In genomic region chr2:677056-677949, GRCh38 we compare ENCODE assay signal across 1 cellular context.
TF ChIP-seq lines count a peak whose summit lies in the region.

Gene TMEM18, minus strand, starts transcription at chr2:677406. Its CDS starts 61 bp downstream, at chr2:677345.

TF ChIP-seq in K562, 482 proteins besides CTCF, POLR2A, EP300 and RAD21 (continued from another document and continues in another):
- TF ChIP-seq, protein P1, sequence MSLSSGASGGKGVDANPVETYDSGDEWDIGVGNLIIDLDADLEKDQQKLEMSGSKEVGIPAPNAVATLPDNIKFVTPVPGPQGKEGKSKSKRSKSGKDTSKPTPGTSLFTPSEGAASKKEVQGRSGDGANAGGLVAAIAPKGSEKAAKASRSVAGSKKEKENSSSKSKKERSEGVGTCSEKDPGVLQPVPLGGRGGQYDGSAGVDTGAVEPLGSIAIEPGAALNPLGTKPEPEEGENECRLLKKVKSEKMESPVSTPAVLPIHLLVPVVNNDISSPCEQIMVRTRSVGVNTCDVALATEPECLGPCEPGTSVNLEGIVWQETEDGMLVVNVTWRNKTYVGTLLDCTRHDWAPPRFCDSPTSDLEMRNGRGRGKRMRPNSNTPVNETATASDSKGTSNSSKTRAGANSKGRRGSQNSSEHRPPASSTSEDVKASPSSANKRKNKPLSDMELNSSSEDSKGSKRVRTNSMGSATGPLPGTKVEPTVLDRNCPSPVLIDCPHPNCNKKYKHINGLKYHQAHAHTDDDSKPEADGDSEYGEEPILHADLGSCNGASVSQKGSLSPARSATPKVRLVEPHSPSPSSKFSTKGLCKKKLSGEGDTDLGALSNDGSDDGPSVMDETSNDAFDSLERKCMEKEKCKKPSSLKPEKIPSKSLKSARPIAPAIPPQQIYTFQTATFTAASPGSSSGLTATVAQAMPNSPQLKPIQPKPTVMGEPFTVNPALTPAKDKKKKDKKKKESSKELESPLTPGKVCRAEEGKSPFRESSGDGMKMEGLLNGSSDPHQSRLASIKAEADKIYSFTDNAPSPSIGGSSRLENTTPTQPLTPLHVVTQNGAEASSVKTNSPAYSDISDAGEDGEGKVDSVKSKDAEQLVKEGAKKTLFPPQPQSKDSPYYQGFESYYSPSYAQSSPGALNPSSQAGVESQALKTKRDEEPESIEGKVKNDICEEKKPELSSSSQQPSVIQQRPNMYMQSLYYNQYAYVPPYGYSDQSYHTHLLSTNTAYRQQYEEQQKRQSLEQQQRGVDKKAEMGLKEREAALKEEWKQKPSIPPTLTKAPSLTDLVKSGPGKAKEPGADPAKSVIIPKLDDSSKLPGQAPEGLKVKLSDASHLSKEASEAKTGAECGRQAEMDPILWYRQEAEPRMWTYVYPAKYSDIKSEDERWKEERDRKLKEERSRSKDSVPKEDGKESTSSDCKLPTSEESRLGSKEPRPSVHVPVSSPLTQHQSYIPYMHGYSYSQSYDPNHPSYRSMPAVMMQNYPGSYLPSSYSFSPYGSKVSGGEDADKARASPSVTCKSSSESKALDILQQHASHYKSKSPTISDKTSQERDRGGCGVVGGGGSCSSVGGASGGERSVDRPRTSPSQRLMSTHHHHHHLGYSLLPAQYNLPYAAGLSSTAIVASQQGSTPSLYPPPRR (CRISPR knock-in tag; IDR thresholded peaks at IDR 0.05; ENCODE audit: borderline replicate concordance): no peak
- TF ChIP-seq ZNF12 (CRISPR knock-in tag; IDR thresholded peaks at IDR 0.05) (no peak), SMAD4 (CRISPR knock-in tag; conservative IDR thresholded peaks at IDR 0.05) (no peak; the same call in 1 of the 2 replicates), EWSR1 (IDR thresholded peaks at IDR 0.05; ENCODE audit: borderline replicate concordance, low read depth, partially characterized antibody) (no peak), MAFG (tag; conservative IDR thresholded peaks at IDR 0.05) (no peak), ZNF444 (CRISPR knock-in tag; IDR thresholded peaks at IDR 0.05) (no peak), NCOA2 (IDR thresholded peaks at IDR 0.05; ENCODE audit: partially characterized antibody in 2 of 2) (peak in 1 of 2 experiments; percentile 77), ZNF212 (CRISPR knock-in tag; IDR thresholded peaks at IDR 0.05) (no peak), CCNT2 (IDR thresholded peaks at IDR 0.05; ENCODE audit: borderline replicate concordance, extremely low read depth, insufficient read length, low read depth, low read length) (peak; percentile 32), RBFOX2 (IDR thresholded peaks at IDR 0.05; ENCODE audit: low read depth, low read length) (peak; percentile 95), TBL1XR1 (IDR thresholded peaks at IDR 0.05; ENCODE audit: low read length in 2 of 2) (0 out of 4 replicates have a peak, but pooled peaks of 1 of the 2 experiments have one; percentile 12), ZNF668 (CRISPR knock-in tag; IDR thresholded peaks at IDR 0.05) (no peak), HIVEP1 (CRISPR knock-in tag; IDR thresholded peaks at IDR 0.05) (no peak), ZNF764 (CRISPR knock-in tag; IDR thresholded peaks at IDR 0.05; ENCODE audit: low read depth) (no peak), ZNF175 (CRISPR knock-in tag; IDR thresholded peaks at IDR 0.05; ENCODE audit: low read depth) (no peak), ZNF184 (CRISPR knock-in tag; IDR thresholded peaks at IDR 0.05) (no peak), PML (IDR thresholded peaks at IDR 0.05; ENCODE audit: low read length) (peak; percentile 80), NCOR1 (IDR thresholded peaks at IDR 0.05) (peak; percentile 46), RNF2 (IDR thresholded peaks at IDR 0.05) (no peak), ZNF785 (CRISPR knock-in tag; IDR thresholded peaks at IDR 0.05) (no peak), DACH1 (IDR thresholded peaks at IDR 0.05; ENCODE audit: partially characterized antibody) (no peak), ZNF354B (CRISPR knock-in tag; IDR thresholded peaks at IDR 0.05) (no peak), TBP (optimal IDR thresholded peaks at IDR 0.05; ENCODE audit: low read depth, low read length) (peak; percentile 93), PURB (CRISPR knock-in tag; IDR thresholded peaks at IDR 0.05; ENCODE audit: low read depth) (no peak), CCAR2 (IDR thresholded peaks at IDR 0.05; ENCODE audit: low read depth, low read length) (no peak), CREB3 (tag; conservative IDR thresholded peaks at IDR 0.05; ENCODE audit: low read depth) (no peak), ZNF23 (CRISPR knock-in tag; IDR thresholded peaks at IDR 0.05) (no peak), TAF9B (IDR thresholded peaks at IDR 0.05; ENCODE audit: partially characterized antibody) (peak; percentile 91), ILF3 (IDR thresholded peaks at IDR 0.05; ENCODE audit: borderline replicate concordance) (no peak), ZNF586 (CRISPR knock-in tag; conservative IDR thresholded peaks at IDR 0.05) (no peak), PATZ1 (CRISPR knock-in tag; IDR thresholded peaks at IDR 0.05; ENCODE audit: borderline replicate concordance) (no peak), GTF2A2 (tag; IDR thresholded peaks at IDR 0.05) (no peak), ELF2 (CRISPR knock-in tag; IDR thresholded peaks at IDR 0.05) (peak; percentile 42; the same call in 1 of the 2 replicates), ZNF263 (CRISPR knock-in tag; IDR thresholded peaks at IDR 0.05; ENCODE audit: borderline replicate concordance) (peak; percentile 90), SMC3 (conservative IDR thresholded peaks at IDR 0.05; ENCODE audit: insufficient read depth, low read depth, low read length) (no peak), ZSCAN29 (IDR thresholded peaks at IDR 0.05) (no peak; the same call in 1 of the 2 replicates), FOXM1 (IDR thresholded peaks at IDR 0.05; ENCODE audit: low read depth) (no peak; the same call in 1 of the 2 replicates), FOXM1 (CRISPR knock-in tag; IDR thresholded peaks at IDR 0.05; ENCODE audit: low read depth) (peak; percentile 73; the same call in 1 of the 2 replicates), CHCHD3 (CRISPR knock-in tag; IDR thresholded peaks at IDR 0.05) (peak; percentile 11; the same call in 1 of the 2 replicates), ZNF589 (CRISPR knock-in tag; IDR thresholded peaks at IDR 0.05; ENCODE audit: low read depth) (no peak), EHMT2 (IDR thresholded peaks at IDR 0.05) (no peak), MTA2 (IDR thresholded peaks at IDR 0.05; ENCODE audit: low read depth) (no peak), SMARCA4 (IDR thresholded peaks at IDR 0.05) (no peak; the same call in 1 of the 2 replicates), ZNF274 (IDR thresholded peaks at IDR 0.05; ENCODE audit: borderline replicate concordance, low read depth, low read length) (no peak), MAFF (IDR thresholded peaks at IDR 0.05; ENCODE audit: low read length) (peak; percentile 86), SRF (CRISPR knock-in tag; IDR thresholded peaks at IDR 0.05) (peak in 1 of 2 experiments; percentile 59; a peak in 1 of 4 replicates), ZNF24 (IDR thresholded peaks at IDR 0.05) (no peak), TEAD1 (CRISPR knock-in tag; IDR thresholded peaks at IDR 0.05) (peak; percentile 4 to 86; a peak in 2 of 4 replicates), RUNX1 (IDR thresholded peaks at IDR 0.05; ENCODE audit: low read depth) (no peak), MECOM (CRISPR knock-in tag; IDR thresholded peaks at IDR 0.05) (no peak), SREBF1 (IDR thresholded peaks at IDR 0.05; ENCODE audit: borderline replicate concordance, low read depth, low read length) (no peak), RAD51 (IDR thresholded peaks at IDR 0.05; ENCODE audit: borderline replicate concordance, low read depth) (no peak), ETS2 (tag; IDR thresholded peaks at IDR 0.05; ENCODE audit: borderline replicate concordance, poor library complexity, severe bottlenecking) (no peak)
- TF ChIP-seq, protein P2, sequence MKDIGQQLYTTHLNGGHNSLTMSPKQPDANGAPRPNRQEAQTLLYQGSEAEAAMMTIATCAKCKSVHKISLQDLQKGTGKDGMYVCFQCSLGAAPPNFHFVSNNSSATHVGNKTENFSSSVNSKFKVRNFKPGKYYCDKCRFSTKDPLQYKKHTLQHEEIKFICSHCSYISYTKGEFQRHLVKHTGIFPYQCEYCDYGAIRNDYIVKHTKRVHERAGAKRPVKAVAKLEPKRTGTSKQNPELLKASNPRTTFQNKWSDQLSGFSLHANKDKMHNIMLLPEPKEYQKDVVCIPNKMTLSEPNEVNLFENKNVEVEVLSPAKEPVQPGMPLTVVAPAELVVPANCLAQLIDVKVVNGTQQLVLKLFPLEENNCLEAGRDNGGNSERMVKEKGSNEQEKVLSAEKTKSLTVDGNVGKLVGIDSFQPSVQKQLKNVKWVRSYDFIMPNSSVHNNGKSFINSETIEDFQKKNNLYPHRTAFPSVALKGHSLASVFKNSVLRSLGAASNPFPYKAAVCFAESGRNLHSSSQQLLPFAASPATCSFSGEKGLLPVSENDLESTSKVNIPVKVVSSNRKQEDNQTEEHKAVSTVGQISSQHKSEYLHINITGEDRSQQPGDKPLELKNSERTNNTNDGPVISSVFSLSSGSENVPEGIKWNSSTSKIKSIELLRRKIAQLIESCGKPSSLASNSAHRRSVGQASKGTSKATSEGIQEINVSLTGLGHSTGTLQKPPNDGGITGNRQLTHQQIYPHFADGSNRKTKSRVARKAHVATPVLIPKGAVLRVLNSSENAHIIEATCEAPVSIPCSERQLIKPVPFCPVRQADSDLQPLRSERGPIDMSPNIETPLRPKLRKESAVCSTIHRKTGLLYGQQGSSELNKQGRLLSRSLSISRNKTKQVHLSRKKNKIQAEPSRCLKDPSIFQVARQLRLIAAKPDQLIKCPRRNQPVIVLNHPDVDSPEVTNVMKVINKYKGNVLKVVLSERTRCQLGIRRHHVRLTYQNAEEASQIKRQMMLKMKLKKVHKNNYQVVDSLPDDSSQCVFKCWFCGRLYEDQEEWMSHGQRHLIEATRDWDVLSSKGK (CRISPR knock-in tag; IDR thresholded peaks at IDR 0.05): no peak
- TF ChIP-seq, protein P3, sequence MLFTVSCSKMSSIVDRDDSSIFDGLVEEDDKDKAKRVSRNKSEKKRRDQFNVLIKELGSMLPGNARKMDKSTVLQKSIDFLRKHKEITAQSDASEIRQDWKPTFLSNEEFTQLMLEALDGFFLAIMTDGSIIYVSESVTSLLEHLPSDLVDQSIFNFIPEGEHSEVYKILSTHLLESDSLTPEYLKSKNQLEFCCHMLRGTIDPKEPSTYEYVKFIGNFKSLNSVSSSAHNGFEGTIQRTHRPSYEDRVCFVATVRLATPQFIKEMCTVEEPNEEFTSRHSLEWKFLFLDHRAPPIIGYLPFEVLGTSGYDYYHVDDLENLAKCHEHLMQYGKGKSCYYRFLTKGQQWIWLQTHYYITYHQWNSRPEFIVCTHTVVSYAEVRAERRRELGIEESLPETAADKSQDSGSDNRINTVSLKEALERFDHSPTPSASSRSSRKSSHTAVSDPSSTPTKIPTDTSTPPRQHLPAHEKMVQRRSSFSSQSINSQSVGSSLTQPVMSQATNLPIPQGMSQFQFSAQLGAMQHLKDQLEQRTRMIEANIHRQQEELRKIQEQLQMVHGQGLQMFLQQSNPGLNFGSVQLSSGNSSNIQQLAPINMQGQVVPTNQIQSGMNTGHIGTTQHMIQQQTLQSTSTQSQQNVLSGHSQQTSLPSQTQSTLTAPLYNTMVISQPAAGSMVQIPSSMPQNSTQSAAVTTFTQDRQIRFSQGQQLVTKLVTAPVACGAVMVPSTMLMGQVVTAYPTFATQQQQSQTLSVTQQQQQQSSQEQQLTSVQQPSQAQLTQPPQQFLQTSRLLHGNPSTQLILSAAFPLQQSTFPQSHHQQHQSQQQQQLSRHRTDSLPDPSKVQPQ (CRISPR knock-in tag; IDR thresholded peaks at IDR 0.05; ENCODE audit: borderline replicate concordance): no peak
- TF ChIP-seq, protein P4, sequence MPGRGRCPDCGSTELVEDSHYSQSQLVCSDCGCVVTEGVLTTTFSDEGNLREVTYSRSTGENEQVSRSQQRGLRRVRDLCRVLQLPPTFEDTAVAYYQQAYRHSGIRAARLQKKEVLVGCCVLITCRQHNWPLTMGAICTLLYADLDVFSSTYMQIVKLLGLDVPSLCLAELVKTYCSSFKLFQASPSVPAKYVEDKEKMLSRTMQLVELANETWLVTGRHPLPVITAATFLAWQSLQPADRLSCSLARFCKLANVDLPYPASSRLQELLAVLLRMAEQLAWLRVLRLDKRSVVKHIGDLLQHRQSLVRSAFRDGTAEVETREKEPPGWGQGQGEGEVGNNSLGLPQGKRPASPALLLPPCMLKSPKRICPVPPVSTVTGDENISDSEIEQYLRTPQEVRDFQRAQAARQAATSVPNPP (IDR thresholded peaks at IDR 0.05; ENCODE audit: borderline replicate concordance, insufficient read depth, insufficient read length): no peak
- TF ChIP-seq, protein P5, sequence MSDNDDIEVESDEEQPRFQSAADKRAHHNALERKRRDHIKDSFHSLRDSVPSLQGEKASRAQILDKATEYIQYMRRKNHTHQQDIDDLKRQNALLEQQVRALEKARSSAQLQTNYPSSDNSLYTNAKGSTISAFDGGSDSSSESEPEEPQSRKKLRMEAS (CRISPR knock-in tag; IDR thresholded peaks at IDR 0.05): peak; percentile 68
- TF ChIP-seq, protein P6, sequence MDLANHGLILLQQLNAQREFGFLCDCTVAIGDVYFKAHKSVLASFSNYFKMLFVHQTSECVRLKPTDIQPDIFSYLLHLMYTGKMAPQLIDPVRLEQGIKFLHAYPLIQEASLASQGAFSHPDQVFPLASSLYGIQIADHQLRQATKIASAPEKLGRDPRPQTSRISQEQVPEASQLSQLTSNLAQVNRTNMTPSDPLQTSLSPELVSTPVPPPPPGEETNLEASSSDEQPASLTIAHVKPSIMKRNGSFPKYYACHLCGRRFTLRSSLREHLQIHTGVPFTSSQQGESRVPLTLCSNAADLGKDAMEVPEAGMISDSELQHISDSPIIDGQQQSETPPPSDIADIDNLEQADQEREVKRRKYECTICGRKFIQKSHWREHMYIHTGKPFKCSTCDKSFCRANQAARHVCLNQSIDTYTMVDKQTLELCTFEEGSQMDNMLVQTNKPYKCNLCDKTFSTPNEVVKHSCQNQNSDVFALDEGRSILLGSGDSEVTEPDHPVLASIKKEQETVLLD (IDR thresholded peaks at IDR 0.05): no peak
